8 cellular contexts compared by ENCODE assay signal in the genomic region with DNA sequence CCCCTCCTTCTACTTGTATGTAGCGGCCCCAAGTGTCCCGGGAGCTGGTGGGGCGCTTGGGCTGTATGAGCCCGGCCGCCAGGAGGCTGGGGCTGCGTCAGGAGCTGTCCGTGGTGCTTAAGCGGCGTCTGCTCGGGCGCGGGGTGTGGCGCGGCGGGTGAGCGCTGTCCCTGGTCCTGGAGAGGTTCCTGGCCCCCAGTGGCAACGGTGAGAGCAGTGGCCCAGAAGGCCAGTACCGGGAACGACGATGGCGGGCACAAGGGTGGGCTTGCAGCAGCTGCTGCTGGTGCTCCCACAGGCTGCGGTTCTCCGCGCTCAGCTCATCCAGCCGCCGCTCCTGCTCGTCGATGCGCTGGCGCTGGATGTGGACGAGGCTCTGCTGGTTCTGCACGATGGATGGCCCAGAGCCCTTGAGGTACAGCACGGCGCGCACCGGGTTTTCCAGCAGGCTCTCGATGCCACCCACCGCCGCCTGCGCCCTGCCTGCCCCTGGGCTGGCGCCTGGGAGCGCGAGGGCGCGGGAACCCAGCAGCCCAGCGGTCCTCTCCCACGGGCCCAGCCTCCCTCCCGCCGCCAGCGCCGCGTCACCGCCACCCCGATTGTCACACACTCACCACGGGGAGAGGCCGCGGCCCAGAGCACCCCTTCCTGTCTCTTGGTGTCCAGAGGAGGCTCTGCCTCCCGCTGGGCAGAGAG. TPM values are rescaled to one million over a fixed set of nuclear protein-coding genes. Genes with fewer than 3 reads are reported as not detected.
A peak's percentile ranks its signal among the peaks of the same experiment; 100 is the strongest.
DNase-seq lines count a peak whose midpoint lies in the region; ATAC-seq and TF ChIP-seq lines count a peak whose summit lies in the region.

No MANE protein-coding gene starts in this region.

- TF ChIP-seq CTCF in adrenal gland (IDR thresholded peaks at IDR 0.05) (no peak), retinal pigment epithelial cell (conservative IDR thresholded peaks at IDR 0.05; ENCODE audit: low read depth, low read length) (no peak)

- H3K27me3 ChIP-seq in adrenal gland = no peaks in the 10 kb centered on the region

- peak; percentile 70 for ATAC-seq in HG03521 (IDR thresholded peaks at IDR 0.05; ENCODE audit: unreplicated experiment)
- ATAC-seq in left ventricle myocardium superior = peak; percentile 100
- ATAC-seq in HG03457 (IDR thresholded peaks at IDR 0.05; ENCODE audit: unreplicated experiment) = no peak

- H3K4me3 ChIP-seq in adrenal gland (no peak overlapping the region), retinal pigment epithelial cell (ENCODE audit: low read length) (no peak overlapping the region)

- intact Hi-C loops in adrenal gland (cut with DNase I) (no loop called here), left ventricle myocardium superior (cut with micrococcal nuclease) (no loop called here)

- DNase-seq in AG20443 (ENCODE audit: low spot score) = peak; percentile 90
- peak; percentile 34 for DNase-seq in T-helper 22 cell (ENCODE audit: low read depth)
- peak; percentile 67 to 85 (median 74) for DNase-seq in adrenal gland
- peak; percentile 88 for DNase-seq in left ventricle myocardium superior
- DNase-seq in retinal pigment epithelial cell (ENCODE audit: low read depth) = peak; percentile 19
- no peak for DNase-seq in NCI-H1417 treated with DMSO at 0.1 percent for 48 hours (lab: John Stamatoyannopoulos, UW)

- H3K9me3 ChIP-seq in adrenal gland (replicated peaks in 1 of 3) = no peaks in the 10 kb centered on the region

- no peaks in the 10 kb centered on the region for H3K4me1 ChIP-seq in adrenal gland (replicated peaks in 1 of 2)

- 4 to 15% (median 7%) methylated on average over 6 to 58 of the region's 58 CpGs for WGBS in adrenal gland, 4 donors

- no peaks in the 10 kb centered on the region for H3K36me3 ChIP-seq in adrenal gland (replicated peaks in 1 of 2)

- no peak overlapping the region for H3K27ac ChIP-seq in adrenal gland

- no peak for TF ChIP-seq POLR2A in adrenal gland (IDR thresholded peaks at IDR 0.05)

RNA-seq across cellular contexts. Expression of a gene that starts 41.9 kb away (rescaled TPM):
- total RNA-seq in adrenal gland (100 to 1,000 TPM in 1 of 8 donors, 10 to 100 TPM in 7; 29.8 to 110 (median 55.1) TPM), left ventricle myocardium superior (59.0 TPM)
- 10 to 100 TPM; 18.9 to 83.4 (median 26.5) TPM for polyA plus RNA-seq in adrenal gland

RNA-seq across cellular contexts. Expression of a gene that starts 59.6 kb away (rescaled TPM):
- 10 to 100 TPM; 20.3 to 46.2 (median 25.5) TPM for total RNA-seq in adrenal gland
- 10 to 100 TPM; 28.8 to 63.0 (median 47.7) TPM for polyA plus RNA-seq in adrenal gland
- 14.7 TPM for total RNA-seq in left ventricle myocardium superior
